In genomic region chr3:48446425-48447193, GRCh38 we compare ENCODE assay signal across 1 cellular context.
TF ChIP-seq lines count a peak whose summit lies in the region.

Gene ATRIP (plus strand): TSS chr3:48446737. CDS start chr3:48446846, 109 bp downstream.

TF ChIP-seq in HEK293, 187 proteins besides CTCF, POLR2A, EP300 and RAD21 (continued from another document and continues in another):
- TF ChIP-seq ZNF274 (IDR thresholded peaks at IDR 0.05; ENCODE audit: low read length) (no peak), ZNF274 (tag by site-specific recombination; IDR thresholded peaks at IDR 0.05; ENCODE audit: borderline replicate concordance) (no peak), KLF17 (tag by site-specific recombination; IDR thresholded peaks at IDR 0.05) (peak; percentile 72; the same call in 1 of the 2 replicates), ZFP37 (tag by site-specific recombination; IDR thresholded peaks at IDR 0.05) (no peak), PATZ1 (tag by site-specific recombination; IDR thresholded peaks at IDR 0.05) (peak; percentile 61; the same call in 1 of the 2 replicates), ZNF677 (tag by site-specific recombination; IDR thresholded peaks at IDR 0.05) (no peak), ZNF311 (tag by site-specific recombination; IDR thresholded peaks at IDR 0.05; ENCODE audit: borderline replicate concordance) (no peak), IKZF3 (tag by site-specific recombination; IDR thresholded peaks at IDR 0.05) (no peak), ZNF658 (tag by site-specific recombination; IDR thresholded peaks at IDR 0.05) (no peak), ZNF202 (tag by site-specific recombination; IDR thresholded peaks at IDR 0.05; ENCODE audit: borderline replicate concordance) (no peak), ZNF571 (tag by site-specific recombination; IDR thresholded peaks at IDR 0.05) (no peak), ZNF157 (tag by site-specific recombination; IDR thresholded peaks at IDR 0.05) (no peak), ZNF747 (tag by site-specific recombination; IDR thresholded peaks at IDR 0.05) (no peak), ZSCAN30 (tag by site-specific recombination; IDR thresholded peaks at IDR 0.05) (0 out of 2 replicates have a peak, but pooled peaks have one; percentile 23), TRIM28 (IDR thresholded peaks at IDR 0.05; ENCODE audit: borderline replicate concordance, low read length) (no peak; the same call in 1 of the 2 replicates), ZNF426 (tag by site-specific recombination; IDR thresholded peaks at IDR 0.05) (no peak), ZNF324 (tag by site-specific recombination; IDR thresholded peaks at IDR 0.05) (no peak), BCL11A (tag by site-specific recombination; IDR thresholded peaks at IDR 0.05; ENCODE audit: low read depth) (no peak), HOXD13 (CRISPR knock-in tag; IDR thresholded peaks at IDR 0.05; ENCODE audit: borderline replicate concordance) (no peak), ZBTB7A (tag by site-specific recombination; IDR thresholded peaks at IDR 0.05; ENCODE audit: low read depth) (no peak), REPIN1 (tag by site-specific recombination; IDR thresholded peaks at IDR 0.05; ENCODE audit: low read depth) (no peak), ZNF645 (tag by site-specific recombination; IDR thresholded peaks at IDR 0.05) (no peak), SETDB1 (IDR thresholded peaks at IDR 0.05; ENCODE audit: insufficient read length, low read length) (no peak), ZNF792 (tag by site-specific recombination; IDR thresholded peaks at IDR 0.05) (no peak), ZEB2 (tag by site-specific recombination; IDR thresholded peaks at IDR 0.05) (peak; percentile 73), ZNF266 (tag by site-specific recombination; IDR thresholded peaks at IDR 0.05; ENCODE audit: low read depth) (no peak), ZNF350 (tag by site-specific recombination; IDR thresholded peaks at IDR 0.05) (no peak), ZNF239 (tag by site-specific recombination; IDR thresholded peaks at IDR 0.05) (no peak), ZNF184 (tag by site-specific recombination; IDR thresholded peaks at IDR 0.05) (no peak), ZNF175 (tag by site-specific recombination; IDR thresholded peaks at IDR 0.05) (no peak), ZNF514 (tag by site-specific recombination; IDR thresholded peaks at IDR 0.05) (no peak), TCF7L2 (IDR thresholded peaks at IDR 0.05; ENCODE audit: borderline replicate concordance, low read depth, low read length) (no peak), ZNF518A (tag by site-specific recombination; conservative IDR thresholded peaks at IDR 0.05; ENCODE audit: low read depth) (no peak), ZNF704 (tag by site-specific recombination; IDR thresholded peaks at IDR 0.05) (no peak), ZNF416 (tag by site-specific recombination; IDR thresholded peaks at IDR 0.05) (no peak), ZNF140 (tag by site-specific recombination; IDR thresholded peaks at IDR 0.05) (no peak), ZNF394 (tag by site-specific recombination; IDR thresholded peaks at IDR 0.05; ENCODE audit: borderline replicate concordance) (no peak), ZNF26 (tag by site-specific recombination; IDR thresholded peaks at IDR 0.05) (no peak), PBX3 (CRISPR knock-in tag; IDR thresholded peaks at IDR 0.05) (peak; percentile 58; the same call in 1 of the 2 replicates), ZNF624 (tag by site-specific recombination; IDR thresholded peaks at IDR 0.05) (no peak), ZNF660 (tag by site-specific recombination; IDR thresholded peaks at IDR 0.05) (peak; percentile 70; the same call in 1 of the 2 replicates)
- TF ChIP-seq, protein P1, sequence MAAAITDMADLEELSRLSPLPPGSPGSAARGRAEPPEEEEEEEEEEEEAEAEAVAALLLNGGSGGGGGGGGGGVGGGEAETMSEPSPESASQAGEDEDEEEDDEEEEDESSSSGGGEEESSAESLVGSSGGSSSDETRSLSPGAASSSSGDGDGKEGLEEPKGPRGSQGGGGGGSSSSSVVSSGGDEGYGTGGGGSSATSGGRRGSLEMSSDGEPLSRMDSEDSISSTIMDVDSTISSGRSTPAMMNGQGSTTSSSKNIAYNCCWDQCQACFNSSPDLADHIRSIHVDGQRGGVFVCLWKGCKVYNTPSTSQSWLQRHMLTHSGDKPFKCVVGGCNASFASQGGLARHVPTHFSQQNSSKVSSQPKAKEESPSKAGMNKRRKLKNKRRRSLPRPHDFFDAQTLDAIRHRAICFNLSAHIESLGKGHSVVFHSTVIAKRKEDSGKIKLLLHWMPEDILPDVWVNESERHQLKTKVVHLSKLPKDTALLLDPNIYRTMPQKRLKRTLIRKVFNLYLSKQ (tag by site-specific recombination; IDR thresholded peaks at IDR 0.05; ENCODE audit: borderline replicate concordance) = no peak
- TF ChIP-seq, protein P2, sequence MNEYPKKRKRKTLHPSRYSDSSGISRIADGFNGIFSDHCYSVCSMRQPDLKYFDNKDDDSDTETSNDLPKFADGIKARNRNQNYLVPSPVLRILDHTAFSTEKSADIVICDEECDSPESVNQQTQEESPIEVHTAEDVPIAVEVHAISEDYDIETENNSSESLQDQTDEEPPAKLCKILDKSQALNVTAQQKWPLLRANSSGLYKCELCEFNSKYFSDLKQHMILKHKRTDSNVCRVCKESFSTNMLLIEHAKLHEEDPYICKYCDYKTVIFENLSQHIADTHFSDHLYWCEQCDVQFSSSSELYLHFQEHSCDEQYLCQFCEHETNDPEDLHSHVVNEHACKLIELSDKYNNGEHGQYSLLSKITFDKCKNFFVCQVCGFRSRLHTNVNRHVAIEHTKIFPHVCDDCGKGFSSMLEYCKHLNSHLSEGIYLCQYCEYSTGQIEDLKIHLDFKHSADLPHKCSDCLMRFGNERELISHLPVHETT (tag by site-specific recombination; IDR thresholded peaks at IDR 0.05) = no peak
- TF ChIP-seq, protein P3, sequence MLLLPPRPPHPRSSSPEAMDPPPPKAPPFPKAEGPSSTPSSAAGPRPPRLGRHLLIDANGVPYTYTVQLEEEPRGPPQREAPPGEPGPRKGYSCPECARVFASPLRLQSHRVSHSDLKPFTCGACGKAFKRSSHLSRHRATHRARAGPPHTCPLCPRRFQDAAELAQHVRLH (tag by site-specific recombination; IDR thresholded peaks at IDR 0.05) = no peak
- TF ChIP-seq, protein P4, sequence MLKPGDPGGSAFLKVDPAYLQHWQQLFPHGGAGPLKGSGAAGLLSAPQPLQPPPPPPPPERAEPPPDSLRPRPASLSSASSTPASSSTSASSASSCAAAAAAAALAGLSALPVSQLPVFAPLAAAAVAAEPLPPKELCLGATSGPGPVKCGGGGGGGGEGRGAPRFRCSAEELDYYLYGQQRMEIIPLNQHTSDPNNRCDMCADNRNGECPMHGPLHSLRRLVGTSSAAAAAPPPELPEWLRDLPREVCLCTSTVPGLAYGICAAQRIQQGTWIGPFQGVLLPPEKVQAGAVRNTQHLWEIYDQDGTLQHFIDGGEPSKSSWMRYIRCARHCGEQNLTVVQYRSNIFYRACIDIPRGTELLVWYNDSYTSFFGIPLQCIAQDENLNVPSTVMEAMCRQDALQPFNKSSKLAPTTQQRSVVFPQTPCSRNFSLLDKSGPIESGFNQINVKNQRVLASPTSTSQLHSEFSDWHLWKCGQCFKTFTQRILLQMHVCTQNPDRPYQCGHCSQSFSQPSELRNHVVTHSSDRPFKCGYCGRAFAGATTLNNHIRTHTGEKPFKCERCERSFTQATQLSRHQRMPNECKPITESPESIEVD (tag by site-specific recombination; IDR thresholded peaks at IDR 0.05) = no peak
